ENCODE assay signal across 1 cellular context in the genomic region with DNA sequence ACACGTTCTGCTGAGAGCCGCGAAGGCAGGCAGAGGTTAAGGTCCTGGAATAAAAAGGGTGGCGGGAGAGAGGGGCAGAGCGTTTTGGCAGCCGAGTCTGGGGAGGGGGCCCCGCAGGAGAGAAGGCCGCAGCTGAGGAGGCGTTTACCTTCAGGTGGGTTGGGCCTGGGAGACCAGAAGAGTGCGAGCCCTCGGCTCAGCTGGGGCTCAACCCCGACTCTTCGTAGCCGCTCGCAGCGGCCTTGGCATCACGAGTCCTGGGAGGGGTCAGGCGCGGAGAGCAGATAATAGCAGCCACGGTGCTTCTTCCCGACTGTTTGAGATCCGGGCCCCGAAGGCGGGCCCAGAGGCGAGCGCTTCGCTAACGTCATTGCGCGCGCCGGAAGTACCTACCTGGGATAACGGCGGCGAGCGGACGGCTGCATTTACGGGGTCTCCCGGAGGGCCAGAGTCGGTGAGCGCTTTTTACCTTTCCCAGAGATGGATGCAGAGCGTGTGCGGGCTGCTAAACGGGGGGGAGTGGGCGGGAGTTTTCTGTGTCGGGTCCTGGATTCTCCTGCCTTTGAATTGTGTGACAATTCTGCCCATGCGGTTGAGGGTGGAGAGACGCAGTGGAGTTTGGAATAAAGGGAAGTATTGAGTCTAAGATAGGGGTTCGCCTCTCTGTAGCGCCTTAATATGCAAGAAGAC.
A peak's percentile ranks its signal among the peaks of the same experiment; 100 is the strongest.
TF ChIP-seq lines count a peak whose summit lies in the region.

Gene PPHLN1, plus strand, starts transcription at position 392 of the 690 bp plus-strand sequence. CDS start 9,736 bp downstream, outside the sequence.
Gene ZCRB1, minus strand, starts transcription at position 319 of the 690 bp plus-strand sequence. CDS start 1,992 bp downstream, outside the sequence.

TF ChIP-seq in K562, 482 proteins besides CTCF, POLR2A, EP300 and RAD21 (continued from another document and continues in another):
- TF ChIP-seq ZNF639 (CRISPR knock-in tag; conservative IDR thresholded peaks at IDR 0.05 in 1 of 2, IDR thresholded peaks at IDR 0.05 in 1 of 2) (no peak), YY1 (IDR thresholded peaks at IDR 0.05; ENCODE audit: borderline replicate concordance in 1 of 3, control insufficient read depth in 1 of 3, extremely low read depth in 1 of 3, insufficient read depth in 3 of 3, insufficient read length in 1 of 3, insufficient replicate concordance in 2 of 3, low read depth in 1 of 3, low read length in 2 of 3) (peak in 2 of 3 experiments; percentile 40 to 73), DIDO1 (tag; IDR thresholded peaks at IDR 0.05; ENCODE audit: low read depth) (peak; percentile 77), BRF2 (IDR thresholded peaks at IDR 0.05; ENCODE audit: borderline replicate concordance, insufficient read depth, insufficient read length) (no peak), ZNF184 (CRISPR knock-in tag; IDR thresholded peaks at IDR 0.05) (no peak), RUNX1 (IDR thresholded peaks at IDR 0.05; ENCODE audit: low read depth) (no peak), MYC (IDR thresholded peaks at IDR 0.05; ENCODE audit: low read depth, low read length) (peak; percentile 67), MYC (CRISPR knock-in tag; IDR thresholded peaks at IDR 0.05; ENCODE audit: borderline replicate concordance, low read depth) (no peak), POLR3G (IDR thresholded peaks at IDR 0.05; ENCODE audit: extremely low read depth, insufficient read length, insufficient replicate concordance) (no peak), SLC30A9 (CRISPR knock-in tag; IDR thresholded peaks at IDR 0.05) (no peak), MLLT1 (IDR thresholded peaks at IDR 0.05) (peak; percentile 41 to 65; a peak in 2 of 4 replicates), CREB3 (tag; conservative IDR thresholded peaks at IDR 0.05; ENCODE audit: low read depth) (no peak), ZFX (CRISPR knock-in tag; IDR thresholded peaks at IDR 0.05) (peak; percentile 98), PHF20 (IDR thresholded peaks at IDR 0.05; ENCODE audit: partially characterized antibody) (peak; percentile 95), FOS (IDR thresholded peaks at IDR 0.05; ENCODE audit: extremely low read depth, insufficient read length) (no peak), GTF2F1 (IDR thresholded peaks at IDR 0.05; ENCODE audit: low read depth, low read length) (no peak), ZNF347 (CRISPR knock-in tag; IDR thresholded peaks at IDR 0.05; ENCODE audit: low read depth) (no peak), NFIC (IDR thresholded peaks at IDR 0.05) (peak; percentile 31), KLF13 (tag; IDR thresholded peaks at IDR 0.05; ENCODE audit: borderline replicate concordance, low read depth) (no peak), TAF9B (IDR thresholded peaks at IDR 0.05; ENCODE audit: partially characterized antibody) (peak; percentile 60), SP1 (CRISPR knock-in tag; IDR thresholded peaks at IDR 0.05) (peak; percentile 56; the same call in 1 of the 2 replicates), CHCHD3 (CRISPR knock-in tag; IDR thresholded peaks at IDR 0.05) (no peak), CCNT2 (IDR thresholded peaks at IDR 0.05; ENCODE audit: borderline replicate concordance, extremely low read depth, insufficient read length, low read depth, low read length) (peak; percentile 49), HDAC2 (IDR thresholded peaks at IDR 0.05) (peak; percentile 53; the same call in 1 of the 2 replicates), PPARD (CRISPR knock-in tag; IDR thresholded peaks at IDR 0.05) (no peak), HEY1 (CRISPR knock-in tag; IDR thresholded peaks at IDR 0.05; ENCODE audit: borderline replicate concordance) (no peak), ZNF121 (CRISPR knock-in tag; conservative IDR thresholded peaks at IDR 0.05) (no peak), ZNF696 (CRISPR knock-in tag; conservative IDR thresholded peaks at IDR 0.05) (no peak), NFE2 (IDR thresholded peaks at IDR 0.05; ENCODE audit: low read depth) (no peak), POLR2AphosphoS5 (IDR thresholded peaks at IDR 0.05; ENCODE audit: control insufficient read depth, insufficient read depth, low read depth, low read length) (peak; percentile 88), ZNF175 (CRISPR knock-in tag; IDR thresholded peaks at IDR 0.05; ENCODE audit: low read depth) (no peak), DPF2 (IDR thresholded peaks at IDR 0.05) (peak; percentile 33; the same call in 1 of the 2 replicates), EHMT2 (IDR thresholded peaks at IDR 0.05) (no peak), HIVEP1 (CRISPR knock-in tag; IDR thresholded peaks at IDR 0.05) (no peak), TARDBP (IDR thresholded peaks at IDR 0.05) (no peak), SAFB2 (IDR thresholded peaks at IDR 0.05; ENCODE audit: borderline replicate concordance, low read depth, low read length, severe bottlenecking) (no peak), MBD2 (IDR thresholded peaks at IDR 0.05; ENCODE audit: borderline replicate concordance, low read depth) (peak; percentile 36; the same call in 1 of the 2 replicates), RB1 (IDR thresholded peaks at IDR 0.05; ENCODE audit: low read depth) (peak; percentile 75), RFX5 (IDR thresholded peaks at IDR 0.05; ENCODE audit: low read depth, low read length) (no peak), ZFP1 (CRISPR knock-in tag; IDR thresholded peaks at IDR 0.05) (no peak), DACH1 (IDR thresholded peaks at IDR 0.05; ENCODE audit: partially characterized antibody) (peak; percentile 21), ZC3H11A (IDR thresholded peaks at IDR 0.05; ENCODE audit: low read depth, low read length) (no peak), ETS1 (conservative IDR thresholded peaks at IDR 0.05; ENCODE audit: control insufficient read depth, low read depth, low read length) (peak; percentile 79), HDAC8 (tag; IDR thresholded peaks at IDR 0.05) (no peak), CTBP1 (IDR thresholded peaks at IDR 0.05; ENCODE audit: borderline replicate concordance) (peak; percentile 63; the same call in 1 of the 2 replicates), ARID1B (IDR thresholded peaks at IDR 0.05) (peak; percentile 27; the same call in 1 of the 2 replicates), RAD51 (IDR thresholded peaks at IDR 0.05; ENCODE audit: borderline replicate concordance, low read depth) (no peak), GABPB1 (CRISPR knock-in tag; IDR thresholded peaks at IDR 0.05) (peak; percentile 91)
- TF ChIP-seq, protein P1, sequence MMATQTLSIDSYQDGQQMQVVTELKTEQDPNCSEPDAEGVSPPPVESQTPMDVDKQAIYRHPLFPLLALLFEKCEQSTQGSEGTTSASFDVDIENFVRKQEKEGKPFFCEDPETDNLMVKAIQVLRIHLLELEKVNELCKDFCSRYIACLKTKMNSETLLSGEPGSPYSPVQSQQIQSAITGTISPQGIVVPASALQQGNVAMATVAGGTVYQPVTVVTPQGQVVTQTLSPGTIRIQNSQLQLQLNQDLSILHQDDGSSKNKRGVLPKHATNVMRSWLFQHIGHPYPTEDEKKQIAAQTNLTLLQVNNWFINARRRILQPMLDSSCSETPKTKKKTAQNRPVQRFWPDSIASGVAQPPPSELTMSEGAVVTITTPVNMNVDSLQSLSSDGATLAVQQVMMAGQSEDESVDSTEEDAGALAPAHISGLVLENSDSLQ (IDR thresholded peaks at IDR 0.05): no peak
- TF ChIP-seq, protein P2, sequence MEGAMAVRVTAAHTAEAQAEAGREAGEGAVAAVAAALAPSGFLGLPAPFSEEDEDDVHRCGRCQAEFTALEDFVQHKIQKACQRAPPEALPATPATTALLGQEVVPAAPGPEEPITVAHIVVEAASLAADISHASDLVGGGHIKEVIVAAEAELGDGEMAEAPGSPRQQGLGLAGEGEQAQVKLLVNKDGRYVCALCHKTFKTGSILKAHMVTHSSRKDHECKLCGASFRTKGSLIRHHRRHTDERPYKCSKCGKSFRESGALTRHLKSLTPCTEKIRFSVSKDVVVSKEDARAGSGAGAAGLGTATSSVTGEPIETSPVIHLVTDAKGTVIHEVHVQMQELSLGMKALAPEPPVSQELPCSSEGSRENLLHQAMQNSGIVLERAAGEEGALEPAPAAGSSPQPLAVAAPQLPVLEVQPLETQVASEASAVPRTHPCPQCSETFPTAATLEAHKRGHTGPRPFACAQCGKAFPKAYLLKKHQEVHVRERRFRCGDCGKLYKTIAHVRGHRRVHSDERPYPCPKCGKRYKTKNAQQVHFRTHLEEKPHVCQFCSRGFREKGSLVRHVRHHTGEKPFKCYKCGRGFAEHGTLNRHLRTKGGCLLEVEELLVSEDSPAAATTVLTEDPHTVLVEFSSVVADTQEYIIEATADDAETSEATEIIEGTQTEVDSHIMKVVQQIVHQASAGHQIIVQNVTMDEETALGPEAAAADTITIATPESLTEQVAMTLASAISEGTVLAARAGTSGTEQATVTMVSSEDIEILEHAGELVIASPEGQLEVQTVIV (CRISPR knock-in tag; IDR thresholded peaks at IDR 0.05; ENCODE audit: borderline replicate concordance): no peak
- TF ChIP-seq, protein P3, sequence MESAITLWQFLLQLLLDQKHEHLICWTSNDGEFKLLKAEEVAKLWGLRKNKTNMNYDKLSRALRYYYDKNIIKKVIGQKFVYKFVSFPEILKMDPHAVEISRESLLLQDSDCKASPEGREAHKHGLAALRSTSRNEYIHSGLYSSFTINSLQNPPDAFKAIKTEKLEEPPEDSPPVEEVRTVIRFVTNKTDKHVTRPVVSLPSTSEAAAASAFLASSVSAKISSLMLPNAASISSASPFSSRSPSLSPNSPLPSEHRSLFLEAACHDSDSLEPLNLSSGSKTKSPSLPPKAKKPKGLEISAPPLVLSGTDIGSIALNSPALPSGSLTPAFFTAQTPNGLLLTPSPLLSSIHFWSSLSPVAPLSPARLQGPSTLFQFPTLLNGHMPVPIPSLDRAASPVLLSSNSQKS (CRISPR knock-in tag; IDR thresholded peaks at IDR 0.05): no peak
- TF ChIP-seq, protein P4, sequence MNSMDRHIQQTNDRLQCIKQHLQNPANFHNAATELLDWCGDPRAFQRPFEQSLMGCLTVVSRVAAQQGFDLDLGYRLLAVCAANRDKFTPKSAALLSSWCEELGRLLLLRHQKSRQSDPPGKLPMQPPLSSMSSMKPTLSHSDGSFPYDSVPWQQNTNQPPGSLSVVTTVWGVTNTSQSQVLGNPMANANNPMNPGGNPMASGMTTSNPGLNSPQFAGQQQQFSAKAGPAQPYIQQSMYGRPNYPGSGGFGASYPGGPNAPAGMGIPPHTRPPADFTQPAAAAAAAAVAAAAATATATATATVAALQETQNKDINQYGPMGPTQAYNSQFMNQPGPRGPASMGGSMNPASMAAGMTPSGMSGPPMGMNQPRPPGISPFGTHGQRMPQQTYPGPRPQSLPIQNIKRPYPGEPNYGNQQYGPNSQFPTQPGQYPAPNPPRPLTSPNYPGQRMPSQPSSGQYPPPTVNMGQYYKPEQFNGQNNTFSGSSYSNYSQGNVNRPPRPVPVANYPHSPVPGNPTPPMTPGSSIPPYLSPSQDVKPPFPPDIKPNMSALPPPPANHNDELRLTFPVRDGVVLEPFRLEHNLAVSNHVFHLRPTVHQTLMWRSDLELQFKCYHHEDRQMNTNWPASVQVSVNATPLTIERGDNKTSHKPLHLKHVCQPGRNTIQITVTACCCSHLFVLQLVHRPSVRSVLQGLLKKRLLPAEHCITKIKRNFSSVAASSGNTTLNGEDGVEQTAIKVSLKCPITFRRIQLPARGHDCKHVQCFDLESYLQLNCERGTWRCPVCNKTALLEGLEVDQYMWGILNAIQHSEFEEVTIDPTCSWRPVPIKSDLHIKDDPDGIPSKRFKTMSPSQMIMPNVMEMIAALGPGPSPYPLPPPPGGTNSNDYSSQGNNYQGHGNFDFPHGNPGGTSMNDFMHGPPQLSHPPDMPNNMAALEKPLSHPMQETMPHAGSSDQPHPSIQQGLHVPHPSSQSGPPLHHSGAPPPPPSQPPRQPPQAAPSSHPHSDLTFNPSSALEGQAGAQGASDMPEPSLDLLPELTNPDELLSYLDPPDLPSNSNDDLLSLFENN (IDR thresholded peaks at IDR 0.05; ENCODE audit: low read depth in 2 of 2, low read length in 2 of 2): peak in 1 of 2 experiments; percentile 44; a peak in 1 of 4 replicates
